In genomic region chr2:195532628-195533271, GRCh38 we compare ENCODE assay signal across 8 cellular contexts.
DNase-seq lines count a peak whose midpoint lies in the region; ATAC-seq, FAIRE-seq and TF ChIP-seq lines count a peak whose summit lies in the region.

No MANE protein-coding gene starts in this region.

- peak overlapping the region; percentile 57 for H3K4me3 ChIP-seq in AG04450 (ENCODE audit: low read depth, low read length)

- peak; percentile 28 for ATAC-seq in HG03442 (IDR thresholded peaks at IDR 0.05; ENCODE audit: unreplicated experiment)
- peak; percentile 39 for ATAC-seq in activated CD8-positive, alpha-beta T cell treated with anti-CD3 and anti-CD28 coated beads, Interleukin-2, amount 10 ng/mL, durations not matched to agents 7 days and 5 days
- peak; percentile 39 to 41 for ATAC-seq in naive B cell (ENCODE audit: low read depth in 2 of 2)

- H3K27me3 ChIP-seq in AG04450 (ENCODE audit: control insufficient read depth, insufficient read depth, low read length), result no peaks in the 10 kb centered on the region

- peak overlapping the region; percentile 53 for H3K27ac ChIP-seq in AG04450 (ENCODE audit: low read depth, low read length)

- POLR2A ChIA-PET in AG04450 (lab: Yijun Ruan, JAX), result interaction anchor here (0.7 to 4.1 kb wide), 3 partner anchors 12 to 125 kb away, joined by 3 to 35 read pairs (median 13); partner anchors contain the start of gene SLC39A10
- POLR2A ChIA-PET in activated CD8-positive, alpha-beta T cell treated with anti-CD3 and anti-CD28 coated beads, Interleukin-2, amount 10 ng/mL, durations not matched to agents 7 days and 5 days (lab: Charles Lee), result interaction anchor here (0.6 to 9.0 kb wide), 17 partner anchors 10 to 646 kb away, joined by 3 to 215 read pairs (median 4); partner anchors contain the start of gene SLC39A10

- peaks cover 52% of the 10 kb centered on the region for H3K36me3 Mint-ChIP-seq in activated CD8-positive, alpha-beta T cell treated with anti-CD3 and anti-CD28 coated beads, Interleukin-2, amount 10 ng/mL, durations not matched to agents 7 days and 5 days (ENCODE audit: low read depth)
- no peaks in the 10 kb centered on the region for H3K36me3 Mint-ChIP-seq in naive B cell

- CTCF ChIA-PET in AG04450 (lab: Charles Lee), result interaction anchor here (2.2 to 2.5 kb wide), 2 partner anchors 128 to 406 kb away, joined by 8 to 9 read pairs; no protein-coding TSS in a partner anchor
- CTCF ChIA-PET in activated CD8-positive, alpha-beta T cell treated with anti-CD3 and anti-CD28 coated beads, Interleukin-2, amount 10 ng/mL, durations not matched to agents 7 days and 5 days (lab: Charles Lee), result interaction anchor here (0.7 to 8.9 kb wide), 21 partner anchors 9 to 535 kb away, joined by 3 to 120 read pairs (median 7); partner anchors contain the start of genes DNAH7 and SLC39A10

- H3K27ac Mint-ChIP-seq in activated CD8-positive, alpha-beta T cell treated with anti-CD3 and anti-CD28 coated beads, Interleukin-2, amount 10 ng/mL, durations not matched to agents 7 days and 5 days, result peak overlapping the region; percentile 100
- H3K27ac Mint-ChIP-seq in naive B cell, result peak overlapping the region; percentile 89 to 98 (median 94)

- no peak for DNase-seq in AG04450 (ENCODE audit: low read depth, low spot score)
- DNase-seq in GM19239 (ENCODE audit: insufficient read length, low spot score), result no peak
- DNase-seq in activated CD8-positive, alpha-beta T cell treated with anti-CD3 and anti-CD28 coated beads, Interleukin-2, amount 10 ng/mL, durations not matched to agents 7 days and 5 days, result peak; percentile 53
- no peak for DNase-seq in naive B cell
- no peak for DNase-seq in activated gamma-delta T cell (lab: John Stamatoyannopoulos, UW)
- no peak for DNase-seq in occipital lobe (lab: John Stamatoyannopoulos, UW)
- DNase-seq in activated CD4-positive, CD25-positive, alpha-beta regulatory T cell (lab: John Stamatoyannopoulos, UW), result no peak

- peak; percentile 87 for FAIRE-seq in GM19239 (lab: Jason Lieb, UNC)

- peaks cover 16% of the 10 kb centered on the region for H3K9me3 Mint-ChIP-seq in activated CD8-positive, alpha-beta T cell treated with anti-CD3 and anti-CD28 coated beads, Interleukin-2, amount 10 ng/mL, durations not matched to agents 7 days and 5 days (ENCODE audit: insufficient read depth)
- H3K9me3 Mint-ChIP-seq in naive B cell, result peaks cover 0 to 2% (median 0%) of the 10 kb centered on the region in 7 donors

- no peak for TF ChIP-seq CTCF in AG04450 (IDR thresholded peaks at IDR 0.05; ENCODE audit: low read depth, low read length)

- no peaks in the 10 kb centered on the region for H3K27me3 Mint-ChIP-seq in activated CD8-positive, alpha-beta T cell treated with anti-CD3 and anti-CD28 coated beads, Interleukin-2, amount 10 ng/mL, durations not matched to agents 7 days and 5 days (ENCODE audit: low read depth)
- no peaks in the 10 kb centered on the region for H3K27me3 Mint-ChIP-seq in naive B cell

- H3K4me1 Mint-ChIP-seq in activated CD8-positive, alpha-beta T cell treated with anti-CD3 and anti-CD28 coated beads, Interleukin-2, amount 10 ng/mL, durations not matched to agents 7 days and 5 days (ENCODE audit: low read depth), result peaks cover 71% of the 10 kb centered on the region
- peaks cover 40 to 64% (median 59%) of the 10 kb centered on the region in 3 donors for H3K4me1 Mint-ChIP-seq in naive B cell

- peak overlapping the region; percentile 98 for H3K4me3 Mint-ChIP-seq in activated CD8-positive, alpha-beta T cell treated with anti-CD3 and anti-CD28 coated beads, Interleukin-2, amount 10 ng/mL, durations not matched to agents 7 days and 5 days
- peak overlapping the region; percentile 79 to 93 (median 90) for H3K4me3 Mint-ChIP-seq in naive B cell

- no peaks in the 10 kb centered on the region for H3K9me3 ChIP-seq in AG04450 (ENCODE audit: control insufficient read depth, insufficient read depth, low read length)
